Comparison of ENCODE assay signal across 8 cellular contexts in genomic region chr19:14089662-14090508, GRCh38. TPM values are rescaled to one million over a fixed set of nuclear protein-coding genes. Genes with fewer than 3 reads are reported as not detected.
DNase-seq lines count a peak whose midpoint lies in the region; FAIRE-seq and TF ChIP-seq lines count a peak whose summit lies in the region.

No MANE protein-coding gene starts in this region.

- no peak overlapping the region for H3K27ac ChIP-seq in PC-9

- no peaks in the 10 kb centered on the region for H3K27me3 ChIP-seq in PC-9 (ENCODE audit: insufficient read depth, low read depth)

- peak overlapping the region; percentile 74 for H3K4me3 Mint-ChIP-seq in osteocyte (ENCODE audit: unreplicated experiment)

- TF ChIP-seq CTCF in PC-9 (conservative IDR thresholded peaks at IDR 0.05) (no peak), osteocyte (IDR thresholded peaks at IDR 0.05) (no peak)

- H3K4me3 ChIP-seq in PC-9, result peak overlapping the region; percentile 63; the same call in 1 of the 2 replicates

- CTCF ChIA-PET in PC-9 (lab: Charles Lee), result no interaction called here

- H3K36me3 Mint-ChIP-seq in osteocyte (ENCODE audit: unreplicated experiment), result peaks cover 14% of the 10 kb centered on the region

- H3K9me3 Mint-ChIP-seq in osteocyte (ENCODE audit: unreplicated experiment), result no peaks in the 10 kb centered on the region

- H3K9me3 ChIP-seq in PC-9 (ENCODE audit: insufficient read depth, low read depth), result peaks cover 8% of the 10 kb centered on the region; the same call in 1 of the 2 replicates

- POLR2A ChIA-PET in PC-9 (lab: Charles Lee; ENCODE audit: unreplicated experiment), result no interaction called here

- no peak for FAIRE-seq in H54 (lab: Jason Lieb, UNC)

- H3K9me2 ChIP-seq in PC-9 (ENCODE audit: insufficient read depth), result no peaks in the 10 kb centered on the region

- BruUV-seq in PC-9 (replicated peaks; lab: Mats Ljungman, UMichigan), result no TSS peak

- H2AFZ ChIP-seq in PC-9, result peak overlapping the region; percentile 70; the same call in 1 of the 2 replicates

- H4K20me1 ChIP-seq in PC-9 (ENCODE audit: insufficient read depth), result no peaks in the 10 kb centered on the region

- DNase-seq in COR-L47 (lab: John Stamatoyannopoulos, UW) (peak; percentile 37), H54 (ENCODE audit: insufficient read length, low spot score) (no peak), PC-9 (peak in 1 of 2 experiments; percentile 45), germinal center (ENCODE audit: low spot score) (peak; percentile 56), osteocyte (ENCODE audit: extremely low spot score, unreplicated experiment) (no peak), cerebellar cortex (ENCODE audit: low spot score) (no peak), NK-92 (lab: John Stamatoyannopoulos, UW; ENCODE audit: unreplicated experiment) (no peak)
- DNase-seq in activated gamma-delta T cell treated with anti-CD3 and anti-CD28 coated beads, Interleukin-2, amount 50 U/mL, for 16 hours (ENCODE audit: low read depth), result peak; percentile 20

- H3F3A ChIP-seq in PC-9 (ENCODE audit: insufficient read depth, low read depth), result peaks cover 44% of the 10 kb centered on the region

- peaks cover 6% of the 10 kb centered on the region; the same call in 1 of the 2 replicates for H3K79me2 ChIP-seq in PC-9 (ENCODE audit: low read depth)

- no peaks in the 10 kb centered on the region; the same call in 1 of the 2 replicates for H3K36me3 ChIP-seq in PC-9 (ENCODE audit: low read depth)

- H3K4me2 ChIP-seq in PC-9, result peak overlapping the region; percentile 81

- H3K4me1 Mint-ChIP-seq in osteocyte (ENCODE audit: unreplicated experiment), result peaks cover 15% of the 10 kb centered on the region

- H3K4me1 ChIP-seq in PC-9 (replicated peaks; ENCODE audit: insufficient read depth), result peaks cover 8% of the 10 kb centered on the region

- H3K27me3 Mint-ChIP-seq in osteocyte (ENCODE audit: unreplicated experiment), result no peaks in the 10 kb centered on the region

- TF ChIP-seq POLR2A in H54 (IDR thresholded peaks at IDR 0.05; ENCODE audit: low read depth, low read length), result peak; percentile 24; the same call in 1 of the 2 replicates

- peak overlapping the region; percentile 42 for H3K27ac Mint-ChIP-seq in osteocyte (ENCODE audit: unreplicated experiment)

- intact Hi-C loops in PC-9 (cut with micrococcal nuclease; ENCODE audit: unreplicated experiment), result loop anchor here (2.0 kb wide), 1 partner anchor 27 kb away; the partner anchor contains the start of gene PRKACA

RNA-seq across cellular contexts. Expression of gene SAMD1, which starts 0.7 kb away (rescaled TPM):
- 50.3 and 54.7 TPM in 2 replicates for total RNA-seq in PC-9 (2021)
- 34.9 and 38.9 TPM in 2 replicates for total RNA-seq in osteocyte

RNA-seq across cellular contexts. Expression of gene C19orf67, which starts 4.3 kb away (rescaled TPM):
- total RNA-seq in PC-9 (2021), result not detected in 2 replicates
- 0.54 TPM in 1 of 2 replicates, not detected in the other for total RNA-seq in osteocyte

RNA-seq across cellular contexts. Expression of gene MISP3, which starts 17.3 kb away (rescaled TPM):
- total RNA-seq in PC-9 (2021), result 6.7 and 10.5 TPM in 2 replicates
- total RNA-seq in osteocyte, result 1.8 and 2.1 TPM in 2 replicates

RNA-seq across cellular contexts. Expression of gene PRKACA, which starts 27.7 kb away (rescaled TPM):
- total RNA-seq in PC-9 (2021) (62.0 and 82.8 TPM in 2 replicates), osteocyte (109 and 115 TPM in 2 replicates)

RNA-seq across cellular contexts. Expression of gene PALM3, which starts 28.0 kb away (rescaled TPM):
- total RNA-seq in PC-9 (2021), result 25.0 and 28.8 TPM in 2 replicates
- total RNA-seq in osteocyte, result 0.30 and 0.63 TPM in 2 replicates

Comparison
In these comparisons a context has a peak if more than half of its experiments do, and no peak if none do; other contexts are left out.
1. DNase-seq: peak in COR-L47 (single experiment), activated gamma-delta T cell treated with anti-CD3 and anti-CD28 coated beads, Interleukin-2, amount 50 U/mL, for 16 hours (single experiment) and germinal center (single experiment); none in H54 (single experiment), osteocyte (single experiment), cerebellar cortex (single experiment) and NK-92 (single experiment).